Comparison of ENCODE assay signal across 19 cellular contexts in genomic region chr13:106178816-106179215, GRCh38.
"Had no signal": no experiment of that assay in that cellular context is flagged by ENCODE, and none has a peak within 500 bp of the region (broad histone marks: within the 10 kb centered on the region; RNA-seq: fewer than 3 reads in every experiment).

No MANE protein-coding gene starts in this region.

- H3K4me1 ChIP-seq: esophagus squamous epithelium, gastroesophageal sphincter, left ventricle myocardium inferior, lower lobe of right lung, neural progenitor cell had no signal

- DNase-seq: dermis blood vessel endothelial cell; esophagus squamous epithelium; glutamatergic neuron; immature natural killer cell; kidney; left cardiac atrium; left ventricle myocardium inferior; lower lobe of right lung; nucleus accumbens; ovary; right cardiac atrium; stimulated activated CD4-positive, alpha-beta T cell treated with anti-CD3 and anti-CD28 coated beads, Interleukin-2, amount 100 ng/mL, for 48 hours; stimulated activated naive CD4-positive, alpha-beta T cell treated with Interleukin-2 at 50 U/mL for 16 hours; trophoblast cell had no signal

- FAIRE-seq: colon, kidney had no signal

- H3K27me3 ChIP-seq: esophagus squamous epithelium, gastroesophageal sphincter, neural progenitor cell, ovary had no signal

- H3K4me2 ChIP-seq: neural progenitor cell, smooth muscle cell had no signal

- H3K36me3 ChIP-seq: esophagus squamous epithelium, gastroesophageal sphincter, left ventricle myocardium inferior, lower lobe of right lung, neural progenitor cell, ovary had no signal

- H3K9ac ChIP-seq: neural progenitor cell had no signal

- H3K27ac ChIP-seq: esophagus squamous epithelium, gastroesophageal sphincter, left ventricle myocardium inferior, lower lobe of right lung, neural progenitor cell, ovary had no signal

- H3K4me3 ChIP-seq: esophagus squamous epithelium, gastroesophageal sphincter, left ventricle myocardium inferior, lower lobe of right lung, neural progenitor cell, ovary, smooth muscle cell had no signal

- ATAC-seq: gastroesophageal sphincter; left cardiac atrium; lower lobe of right lung; natural killer cell treated with Interleukin-12 subunit alpha and Interleukin-12 subunit beta and Interleukin-15 and Interleukin-18, amount 100 ng/mL, for 72 hours; right cardiac atrium had no signal

- H2AFZ ChIP-seq: neural progenitor cell had no signal

- H3K9me3 ChIP-seq: esophagus squamous epithelium, gastroesophageal sphincter, lower lobe of right lung, ovary had no signal
